In the genomic region with DNA sequence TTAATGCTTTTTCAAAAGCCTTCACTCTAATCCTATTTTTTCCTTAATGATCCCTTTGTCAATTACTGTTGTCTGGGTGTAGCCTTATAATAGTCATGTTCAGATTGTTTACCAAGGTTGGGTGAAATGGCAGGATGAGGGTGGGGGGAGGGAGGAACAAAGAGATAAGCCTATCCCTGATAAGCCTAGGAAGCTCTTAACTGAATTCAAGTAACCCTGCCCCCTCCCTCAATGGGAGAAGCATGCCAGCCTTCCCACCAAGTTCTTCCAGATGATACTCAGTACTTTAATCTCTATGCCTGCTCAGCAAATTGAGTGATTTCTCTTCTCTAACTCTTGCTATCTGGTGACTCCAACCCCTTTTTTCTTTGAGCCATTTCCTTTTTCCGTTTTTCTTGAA, we compare ENCODE assay signal across 18 cellular contexts.
"Had no signal": no experiment of that assay in that cellular context is flagged by ENCODE, and none has a peak within 500 bp of the region (broad histone marks: within the 10 kb centered on the region; RNA-seq: fewer than 3 reads in every experiment).

No MANE protein-coding gene starts in this region.

- DNase-seq: activated CD4-positive, alpha-beta T cell treated with anti-CD3 and anti-CD28 coated beads, Interleukin-2, amount 50 U/mL, for 4 hours; activated CD4-positive, CD25-positive, alpha-beta regulatory T cell treated with anti-CD3 and anti-CD28 coated beads, Interleukin-2, amount 50 U/mL, for 72 hours; activated naive CD4-positive, alpha-beta T cell treated with anti-CD3 and anti-CD28 coated beads, Interleukin-2, amount 50 U/mL, for 16 hours; activated T-cell treated with anti-CD3 and anti-CD28 coated beads, Interleukin-2, amount 50 U/mL, for 1 hour; effector CD8-positive, alpha-beta T cell; foreskin melanocyte; head of caudate nucleus; immature natural killer cell; midbrain; naive B cell; stimulated activated CD4-positive, alpha-beta T cell treated with anti-CD3 and anti-CD28 coated beads, Interleukin-4, amount 100 ng/mL, for 1 hour; stimulated activated naive CD4-positive, alpha-beta T cell; T-helper 9 cell had no signal

- H3K9me3 ChIP-seq: neutrophil, suprapubic skin had no signal

- H3K4me1 ChIP-seq: parathyroid adenoma, suprapubic skin had no signal

- H3K9ac ChIP-seq: parathyroid adenoma had no signal

- H3K9me3 Mint-ChIP-seq: central memory CD8-positive, alpha-beta T cell had no signal

- H3K27ac ChIP-seq: coronary artery, neutrophil, parathyroid adenoma, suprapubic skin had no signal

- H3K36me3 ChIP-seq: neutrophil, suprapubic skin had no signal

- H3K27me3 Mint-ChIP-seq: central memory CD8-positive, alpha-beta T cell had no signal

- H3K27ac Mint-ChIP-seq: immature natural killer cell, naive B cell had no signal

- H3K4me1 Mint-ChIP-seq: central memory CD8-positive, alpha-beta T cell; immature natural killer cell; naive B cell had no signal

- H3K79me2 ChIP-seq: parathyroid adenoma had no signal

- H3K4me3 Mint-ChIP-seq: central memory CD8-positive, alpha-beta T cell; immature natural killer cell; naive B cell had no signal

- H3K4me3 ChIP-seq: coronary artery, suprapubic skin had no signal

- H3K36me3 Mint-ChIP-seq: immature natural killer cell, naive B cell had no signal
